8 cellular contexts compared by ENCODE assay signal in genomic region chr2:100260712-100261620, GRCh38.
DNase-seq lines count a peak whose midpoint lies in the region; ATAC-seq and TF ChIP-seq lines count a peak whose summit lies in the region.

No MANE protein-coding gene starts in this region.

- no peaks in the 10 kb centered on the region for H3K36me3 Mint-ChIP-seq in HFFc6 (ENCODE audit: low read depth)

- no peak overlapping the region for H3K9ac ChIP-seq in OCI-LY3 (ENCODE audit: low read length)

- H3K4me3 ChIP-seq in OCI-LY3 (ENCODE audit: low read length): no peak overlapping the region
- H3K4me3 ChIP-seq in choroid plexus epithelial cell (ENCODE audit: low read depth, low read length): no peak overlapping the region
- H3K4me3 ChIP-seq in thoracic aorta: no peak overlapping the region

- H3K27ac Mint-ChIP-seq in HFFc6: no peak overlapping the region

- H3K4me2 ChIP-seq in OCI-LY3 (ENCODE audit: low read length): no peak overlapping the region

- peaks cover 1% of the 10 kb centered on the region for H3K27me3 Mint-ChIP-seq in HFFc6 (ENCODE audit: insufficient read depth)

- no peak overlapping the region for H3K4me3 Mint-ChIP-seq in HFFc6

- H4K20me1 ChIP-seq in OCI-LY3 (ENCODE audit: insufficient read depth, low read length): no peaks in the 10 kb centered on the region

- ATAC-seq in left colon (no peak), thoracic aorta (ENCODE audit: insufficient number of reproducible peaks, low FRiP score, low read depth) (no peak), GM18519 (IDR thresholded peaks at IDR 0.05; ENCODE audit: low FRiP score, unreplicated experiment) (no peak), GM21786 (IDR thresholded peaks at IDR 0.05; ENCODE audit: unreplicated experiment) (no peak)

- peak; percentile 87 for TF ChIP-seq CTCF in HFFc6 (IDR thresholded peaks at IDR 0.05)
- TF ChIP-seq CTCF in OCI-LY3 (IDR thresholded peaks at IDR 0.05; ENCODE audit: low read depth, low read length): peak; percentile 91
- peak; percentile 80 for TF ChIP-seq CTCF in choroid plexus epithelial cell (conservative IDR thresholded peaks at IDR 0.05; ENCODE audit: low read depth, low read length)
- TF ChIP-seq CTCF in thoracic aorta (IDR thresholded peaks at IDR 0.05): peak; percentile 74

- H3K9me3 ChIP-seq in OCI-LY3 (ENCODE audit: insufficient read depth, low read length): no peaks in the 10 kb centered on the region
- no peaks in the 10 kb centered on the region for H3K9me3 ChIP-seq in thoracic aorta

- no peak overlapping the region for H2AFZ ChIP-seq in OCI-LY3 (ENCODE audit: low read depth, low read length)

- DNase-seq in DMS79 (lab: John Stamatoyannopoulos, UW) (peak; percentile 18), HFFc6 (peak; percentile 71), choroid plexus epithelial cell (ENCODE audit: low read depth) (peak; percentile 88), left colon (peak; percentile 36 to 41), thoracic aorta (ENCODE audit: low spot score) (no peak)

- H3K36me3 ChIP-seq in OCI-LY3 (replicated peaks; ENCODE audit: low read depth, low read length) (no peaks in the 10 kb centered on the region), thoracic aorta (no peaks in the 10 kb centered on the region)

- peaks cover 15% of the 10 kb centered on the region for H3K4me1 Mint-ChIP-seq in HFFc6 (ENCODE audit: low read depth)

- H3K4me1 ChIP-seq in OCI-LY3 (ENCODE audit: low read length) (peaks cover 20% of the 10 kb centered on the region), thoracic aorta (ENCODE audit: control insufficient read depth in 1 of 2, low read depth in 2 of 2) (peaks cover 4 to 20% of the 10 kb centered on the region in 2 donors)

- H3K27ac ChIP-seq in OCI-LY3 (ENCODE audit: low read length) (no peak overlapping the region), thoracic aorta (no peak overlapping the region)

- no peaks in the 10 kb centered on the region for H3K27me3 ChIP-seq in OCI-LY3 (ENCODE audit: low read depth, low read length)
- no peaks in the 10 kb centered on the region for H3K27me3 ChIP-seq in thoracic aorta (replicated peaks; ENCODE audit: insufficient read depth)

- H3K9me3 Mint-ChIP-seq in HFFc6: no peaks in the 10 kb centered on the region

- H3K79me2 ChIP-seq in OCI-LY3 (ENCODE audit: low read length): no peaks in the 10 kb centered on the region

- intact Hi-C loops in left colon (cut with DNase I, micrococcal nuclease): no loop called here
